In genomic region chr15:90300988-90301715, GRCh38 we compare ENCODE assay signal across 9 cellular contexts. TPM values are rescaled to one million over a fixed set of nuclear protein-coding genes. Genes with fewer than 3 reads are reported as not detected.
DNase-seq lines count a peak whose midpoint lies in the region; ATAC-seq and TF ChIP-seq lines count a peak whose summit lies in the region.
"Had no signal": no experiment of that assay in that cellular context is flagged by ENCODE, and none has a peak within 500 bp of the region (broad histone marks: within the 10 kb centered on the region; RNA-seq: fewer than 3 reads in every experiment).

No MANE protein-coding gene starts in this region.

- ATAC-seq in GM19452 (IDR thresholded peaks at IDR 0.05; ENCODE audit: unreplicated experiment) (no peak), HG02678 (IDR thresholded peaks at IDR 0.05; ENCODE audit: unreplicated experiment) (no peak)

- H3K4me3 ChIP-seq in CD4-positive, alpha-beta memory T cell (ENCODE audit: low read length in 2 of 2), result no peak overlapping the region
- H3K4me3 ChIP-seq in astrocyte of the spinal cord (ENCODE audit: low read depth, low read length), result no peak overlapping the region

- H3K4me3 Mint-ChIP-seq in CD4-positive, alpha-beta memory T cell, result peak overlapping the region in 1 of 8 donors; percentile 55
- H3K4me3 Mint-ChIP-seq: IgD-negative memory B cell had no signal

- H3K9me3 Mint-ChIP-seq in CD4-positive, alpha-beta memory T cell, result no peaks in the 10 kb centered on the region
- H3K9me3 Mint-ChIP-seq: IgD-negative memory B cell had no signal

- in situ Hi-C loops in astrocyte of the spinal cord (cut with HindIII; ENCODE audit: low sequenced_read_pairs), result no loop called here

- no peaks in the 10 kb centered on the region for H3K27me3 Mint-ChIP-seq in CD4-positive, alpha-beta memory T cell
- H3K27me3 Mint-ChIP-seq: IgD-negative memory B cell had no signal

- H3K4me1 Mint-ChIP-seq in CD4-positive, alpha-beta memory T cell, result peaks cover 8 to 24% (median 14%) of the 10 kb centered on the region in 4 donors

- H3K27me3 ChIP-seq in CD4-positive, alpha-beta memory T cell (ENCODE audit: insufficient read depth, low read length), result no peaks in the 10 kb centered on the region

- peak; percentile 39 to 55 (median 43) for DNase-seq in CD4-positive, alpha-beta memory T cell
- DNase-seq in HS-27A (ENCODE audit: low read depth), result peak; percentile 38
- DNase-seq in T-helper 2 cell, result peak; percentile 31 to 67 (median 43)
- DNase-seq in astrocyte of the spinal cord (ENCODE audit: low read depth, low spot score), result peak; percentile 27
- DNase-seq in inferior parietal cortex (ENCODE audit: extremely low spot score), result peak; percentile 44
- peak; percentile 62 to 63 for DNase-seq in stimulated activated CD4-positive, alpha-beta T cell treated with anti-CD3 and anti-CD28 coated beads, Interleukin-2, amount 100 ng/mL, for 48 hours

- no peaks in the 10 kb centered on the region for H3K9me3 ChIP-seq in CD4-positive, alpha-beta memory T cell (ENCODE audit: control insufficient read depth in 1 of 2, low read length in 2 of 2)

- H3K27ac ChIP-seq in CD4-positive, alpha-beta memory T cell (ENCODE audit: low read depth, low read length), result no peak overlapping the region

- intact Hi-C loops in CD4-positive, alpha-beta memory T cell (cut with micrococcal nuclease), result no loop called here

- TF ChIP-seq CTCF in astrocyte of the spinal cord (IDR thresholded peaks at IDR 0.05; ENCODE audit: low read depth, low read length), result peak; percentile 93

- no peaks in the 10 kb centered on the region for H3K36me3 Mint-ChIP-seq in CD4-positive, alpha-beta memory T cell
- H3K36me3 Mint-ChIP-seq: IgD-negative memory B cell had no signal

- no peaks in the 10 kb centered on the region for H3K36me3 ChIP-seq in CD4-positive, alpha-beta memory T cell (ENCODE audit: insufficient read depth, low read length)

- peaks cover 11% of the 10 kb centered on the region for H3K4me1 ChIP-seq in CD4-positive, alpha-beta memory T cell (ENCODE audit: insufficient read depth, low read length)

- POLR2A ChIA-PET in CD4-positive, alpha-beta memory T cell (lab: Charles Lee; ENCODE audit: partially characterized antibody), result interaction anchor here (1.4 kb wide), 1 partner anchor 35 kb away, joined by 5 read pairs; the partner anchor contains the start of gene NGRN

- peak overlapping the region in 1 of 7 donors; percentile 70 for H3K27ac Mint-ChIP-seq in CD4-positive, alpha-beta memory T cell

- CTCF ChIA-PET in CD4-positive, alpha-beta memory T cell (lab: Charles Lee; ENCODE audit: partially characterized antibody), result interaction anchor here (0.8 to 4.7 kb wide), 26 partner anchors 8 to 733 kb away, joined by 3 to 29 read pairs (median 4); partner anchors contain the start of gene TTLL13

RNA-seq across cellular contexts. Expression of gene NGRN, which starts 35.7 kb away (rescaled TPM):
- 10 to 100 TPM; 53.7 to 59.2 TPM for total RNA-seq in CD4-positive, alpha-beta memory T cell
- 10 to 100 TPM; 42.6 to 45.1 TPM for polyA plus RNA-seq in CD4-positive, alpha-beta memory T cell

RNA-seq across cellular contexts. Expression of gene ZNF774, which starts 50.9 kb away (rescaled TPM):
- under 1 TPM; 0.78 to 0.81 TPM for total RNA-seq in CD4-positive, alpha-beta memory T cell
- polyA plus RNA-seq in CD4-positive, alpha-beta memory T cell, result not detected

RNA-seq across cellular contexts. Expression of gene TTLL13, which starts 51.8 kb away (rescaled TPM):
- total RNA-seq in CD4-positive, alpha-beta memory T cell, result 1 to 10 TPM; 1.1 to 1.4 TPM
- polyA plus RNA-seq in CD4-positive, alpha-beta memory T cell, result not detected
